In the genomic region with DNA sequence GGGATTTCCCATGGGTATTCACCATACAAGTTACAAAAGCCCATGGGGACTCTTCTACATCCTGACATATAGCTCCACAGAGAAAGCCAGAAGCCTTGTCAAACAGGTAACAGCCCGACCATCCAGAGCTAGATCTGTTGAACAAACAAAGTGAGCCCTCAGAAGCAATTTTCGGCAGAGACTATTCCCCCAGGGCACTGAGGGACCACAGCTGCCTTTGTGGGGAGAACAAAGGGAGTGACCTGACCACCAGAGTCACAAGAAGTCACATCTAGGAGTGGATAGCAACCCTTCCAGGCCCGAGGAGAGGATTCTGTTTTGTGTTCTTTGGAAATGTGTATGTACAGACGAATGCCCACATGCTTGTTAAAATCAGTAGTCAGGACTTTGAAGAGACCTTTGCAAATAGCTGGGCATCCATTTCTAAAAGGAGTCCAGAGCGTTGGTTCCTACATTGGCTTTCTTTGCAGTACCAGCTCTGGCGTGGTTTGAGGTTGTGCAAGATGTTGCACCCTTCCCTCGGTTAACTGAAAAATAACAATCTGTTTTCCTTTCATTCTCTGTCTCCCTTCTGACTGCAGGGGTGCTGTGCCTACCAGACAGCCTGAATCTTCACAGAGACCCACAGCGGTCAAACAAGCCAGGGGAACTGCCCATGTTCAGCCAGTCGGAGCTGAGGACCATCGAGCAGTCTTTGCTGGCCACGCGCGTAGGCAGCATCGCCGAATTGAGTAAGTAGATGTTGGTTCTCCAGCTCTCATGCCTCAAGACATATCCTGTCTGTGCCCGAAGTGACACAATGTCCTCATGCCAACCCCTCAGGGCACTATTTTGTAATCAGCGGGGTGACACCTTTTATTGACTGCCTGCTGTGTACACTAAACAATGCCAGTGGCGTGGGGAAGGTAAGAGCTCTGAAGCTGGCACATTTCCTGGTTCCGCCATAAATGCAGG, we compare ENCODE assay signal across 25 cellular contexts.
A peak's percentile ranks its signal among the peaks of the same experiment; 100 is the strongest.
DNase-seq lines count a peak whose midpoint lies in the region; ATAC-seq, FAIRE-seq and TF ChIP-seq lines count a peak whose summit lies in the region.
"Had no signal": no experiment of that assay in that cellular context is flagged by ENCODE, and none has a peak within 500 bp of the region (broad histone marks: within the 10 kb centered on the region; RNA-seq: fewer than 3 reads in every experiment).

No MANE protein-coding gene starts in this region.

- no peaks in the 10 kb centered on the region for H3K36me3 ChIP-seq in neutrophil
- H3K36me3 ChIP-seq: adrenal gland, colonic mucosa, upper lobe of left lung had no signal

- no peaks in the 10 kb centered on the region for H3K27me3 ChIP-seq in neutrophil
- H3K27me3 ChIP-seq: adrenal gland, colonic mucosa, upper lobe of left lung had no signal

- peak overlapping the region; percentile 69 for H3K27ac ChIP-seq in neutrophil
- H3K27ac ChIP-seq: adrenal gland, colonic mucosa, HL-60, upper lobe of left lung had no signal

- TF ChIP-seq CTCF in neutrophil (IDR thresholded peaks at IDR 0.05) (no peak), omental fat pad (IDR thresholded peaks at IDR 0.05) (no peak)

- H3K9me3 ChIP-seq in neutrophil, result no peaks in the 10 kb centered on the region
- H3K9me3 ChIP-seq: adrenal gland, colonic mucosa had no signal

- peaks cover 6 to 28% of the 10 kb centered on the region in 2 experiments for H3K4me1 ChIP-seq in neutrophil (ENCODE audit: control insufficient read depth in 1 of 2, insufficient read depth in 1 of 2, low read depth in 1 of 2, low read length in 1 of 2)
- H3K4me1 ChIP-seq: adrenal gland, colonic mucosa, upper lobe of left lung had no signal

- intact Hi-C loops in left ventricle myocardium superior (cut with micrococcal nuclease), result no loop called here

- ATAC-seq in left ventricle myocardium superior (no peak), omental fat pad (ENCODE audit: low FRiP score) (no peak)
- ATAC-seq: stimulated activated naive CD8-positive, alpha-beta T cell treated with anti-CD3 and anti-CD28 coated beads, Interleukin-15, amount 100 ng/mL, for 72 hours had no signal

- FAIRE-seq in frontal cortex (lab: Jason Lieb, UNC), result no peak
- FAIRE-seq: GM12892, GM19239, kidney had no signal

- peak overlapping the region; percentile 33 to 35 for H3K4me3 ChIP-seq in neutrophil (ENCODE audit: low read depth in 1 of 2, low read length in 1 of 2)
- H3K4me3 ChIP-seq: adrenal gland, colonic mucosa, upper lobe of left lung had no signal

- DNase-seq in NCI-H1417 (lab: John Stamatoyannopoulos, UW) (peak; percentile 44 to 88 (median 76)), NCI-H1417 treated with DMSO at 0.1 percent for 48 hours (lab: John Stamatoyannopoulos, UW) (no peak), NCI-H1092 treated with DMSO at 0.1 percent for 48 hours (lab: John Stamatoyannopoulos, UW) (peak; percentile 59), NCI-H82 (lab: John Stamatoyannopoulos, UW) (peak; percentile 91), frontal cortex (ENCODE audit: low spot score in 2 of 2) (no peak), left ventricle myocardium superior (no peak), omental fat pad (ENCODE audit: low spot score) (no peak)
- DNase-seq: 8988T; activated CD4-positive, alpha-beta memory T cell treated with anti-CD3 and anti-CD28 coated beads, Interleukin-2, amount 10 ng/mL, durations not matched to agents 7 days and 5 days; adrenal gland; colonic mucosa; DND-41; kidney; mammary epithelial cell; NCI-H187 treated with DMSO at 0.1 percent for 48 hours; NCI-H524; occipital lobe; stimulated activated CD4-positive, alpha-beta T cell treated with anti-CD3 and anti-CD28 coated beads, Interleukin-12 subunit alpha, Interleukin-12 subunit beta, amount 100 ng/mL, for 4 hours; stimulated activated naive CD8-positive, alpha-beta T cell treated with anti-CD3 and anti-CD28 coated beads, Interleukin-15, amount 100 ng/mL, for 72 hours; T1000; upper lobe of left lung had no signal

Comparison
In these comparisons a context has a peak if more than half of its experiments do, and no peak if none do; other contexts are left out.
1. DNase-seq: peak in NCI-H1417 (3 of 3), NCI-H1092 treated with DMSO at 0.1 percent for 48 hours (single experiment) and NCI-H82 (single experiment); none in NCI-H1417 treated with DMSO at 0.1 percent for 48 hours (single experiment), frontal cortex (0 of 2), left ventricle myocardium superior (single experiment) and omental fat pad (single experiment).